In the genomic region with DNA sequence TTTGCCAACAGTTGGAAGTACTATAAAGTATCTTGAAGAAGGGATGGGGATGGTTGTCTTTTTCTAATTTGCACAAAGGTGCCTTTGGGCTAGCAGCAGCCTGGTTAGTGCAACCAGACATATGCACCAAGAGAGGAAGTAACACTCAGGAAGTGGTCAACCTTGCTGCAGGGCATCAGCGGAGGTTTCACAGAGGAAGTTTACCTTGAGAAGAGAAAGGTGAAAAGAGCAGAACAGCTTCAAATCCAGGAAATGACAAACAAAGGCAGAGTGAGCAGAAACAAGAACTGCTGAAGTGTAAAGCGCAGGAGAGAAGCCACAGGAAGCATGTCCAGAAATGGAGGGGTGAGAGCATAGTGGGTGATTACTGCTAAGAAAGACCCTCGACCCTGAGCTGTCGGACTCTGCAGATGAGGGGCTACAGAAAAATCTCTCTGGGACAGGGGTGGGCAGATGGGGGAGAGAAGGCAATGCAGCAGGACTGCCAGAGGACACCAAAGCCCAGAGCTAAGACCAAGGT, we compare ENCODE assay signal across 8 cellular contexts.
DNase-seq lines count a peak whose midpoint lies in the region; ATAC-seq and TF ChIP-seq lines count a peak whose summit lies in the region.

No MANE protein-coding gene starts in this region.

- peaks cover 0 to 38% (median 15%) of the 10 kb centered on the region in 5 donors for H3K36me3 Mint-ChIP-seq in naive thymus-derived CD4-positive, alpha-beta T cell

- TF ChIP-seq POLR2A in heart left ventricle (IDR thresholded peaks at IDR 0.05) (no peak), Raji (IDR thresholded peaks at IDR 0.05; ENCODE audit: insufficient read depth, low read depth, low read length) (peak; percentile 36; the same call in 1 of the 2 replicates)

- H3K4me1 ChIP-seq in heart left ventricle = peaks cover 10 to 91% (median 66%) of the 10 kb centered on the region in 12 donors
- H3K4me1 ChIP-seq in naive thymus-derived CD4-positive, alpha-beta T cell (ENCODE audit: control insufficient read depth in 2 of 2, insufficient read depth in 2 of 2, low read length in 2 of 2) = peaks cover 89 to 92% of the 10 kb centered on the region in 2 donors

- in situ Hi-C loops in astrocyte of the spinal cord (cut with HindIII; ENCODE audit: low sequenced_read_pairs) = no loop called here

- peaks cover 77 to 98% (median 89%) of the 10 kb centered on the region in 7 donors for H3K4me1 Mint-ChIP-seq in naive thymus-derived CD4-positive, alpha-beta T cell

- peak overlapping the region in 11 of 12 donors; percentile 17 to 96 (median 58) for H3K27ac ChIP-seq in heart left ventricle
- peak overlapping the region; percentile 80 for H3K27ac ChIP-seq in naive thymus-derived CD4-positive, alpha-beta T cell (ENCODE audit: low read depth, low read length)

- intact Hi-C loops in heart left ventricle (cut with DNase I) (loop anchor here in 5 of 10 donors (2.0 to 10.0 kb wide), 5 partner anchors 45 to 67 kb away; partner anchors contain the start of gene STK17A (in 3 of the 5)), Right ventricle myocardium inferior (cut with DNase I) (loop anchor here (2.0 kb wide), 1 partner anchor 67 kb away; the partner anchor contains the start of gene STK17A)
- intact Hi-C loops in naive thymus-derived CD4-positive, alpha-beta T cell (cut with micrococcal nuclease) = loop anchor here (1.0 to 10.0 kb wide), 13 partner anchors 9 to 1768 kb away; partner anchors contain the start of genes STK17A (in 2 of the 2), MRPL32 (in 1 of the 2), PSMA2 (in 1 of the 2) and UBE2D4 (in 1 of the 2)

- H3K9me3 ChIP-seq in heart left ventricle = no peaks in the 10 kb centered on the region
- H3K9me3 ChIP-seq in naive thymus-derived CD4-positive, alpha-beta T cell (ENCODE audit: control insufficient read depth in 2 of 3, low read length in 3 of 3) = no peaks in the 10 kb centered on the region

- ATAC-seq in heart left ventricle = peak in 1 of 4 donors; percentile 18
- ATAC-seq in Right ventricle myocardium inferior = no peak
- ATAC-seq in HG03045 (IDR thresholded peaks at IDR 0.05; ENCODE audit: unreplicated experiment) = peak; percentile 60
- peak; percentile 74 for ATAC-seq in naive thymus-derived CD4-positive, alpha-beta T cell

- DNase-seq in heart left ventricle (no peak), Right ventricle myocardium inferior (ENCODE audit: missing footprints) (no peak), astrocyte of the spinal cord (ENCODE audit: low read depth, low spot score) (peak; percentile 41), NCI-H1105 (lab: John Stamatoyannopoulos, UW) (no peak), NCI-H2029 treated with DMSO at 0.1 percent for 48 hours (lab: John Stamatoyannopoulos, UW) (no peak)
- DNase-seq in naive thymus-derived CD4-positive, alpha-beta T cell = peak in 8 of 9 donors; percentile 50 to 88 (median 84)

- TF ChIP-seq CTCF in heart left ventricle (IDR thresholded peaks at IDR 0.05) (no peak), astrocyte of the spinal cord (IDR thresholded peaks at IDR 0.05; ENCODE audit: low read depth, low read length) (no peak)

- peaks cover 0 to 6% (median 0%) of the 10 kb centered on the region in 9 donors for H3K36me3 ChIP-seq in heart left ventricle
- no peaks in the 10 kb centered on the region for H3K36me3 ChIP-seq in naive thymus-derived CD4-positive, alpha-beta T cell (ENCODE audit: control insufficient read depth in 2 of 3, insufficient read depth in 3 of 3, low read length in 3 of 3)

- H3K4me3 Mint-ChIP-seq in naive thymus-derived CD4-positive, alpha-beta T cell = peak overlapping the region; percentile 78 to 91 (median 83)

- 41 to 66% (median 58%) methylated on average over 4 of the region's 4 CpGs for WGBS in heart left ventricle, 4 donors

- H3K9me3 Mint-ChIP-seq in naive thymus-derived CD4-positive, alpha-beta T cell = peaks cover 0 to 6% (median 0%) of the 10 kb centered on the region in 11 donors

- H3K27me3 ChIP-seq in heart left ventricle = no peaks in the 10 kb centered on the region
- H3K27me3 ChIP-seq in naive thymus-derived CD4-positive, alpha-beta T cell (ENCODE audit: control insufficient read depth in 2 of 2, insufficient read depth in 2 of 2, low read length in 2 of 2) = no peaks in the 10 kb centered on the region

- no peaks in the 10 kb centered on the region for H3K27me3 Mint-ChIP-seq in naive thymus-derived CD4-positive, alpha-beta T cell

- H3K4me3 ChIP-seq in heart left ventricle (peak overlapping the region in 1 of 12 donors; percentile 35), astrocyte of the spinal cord (ENCODE audit: low read depth, low read length) (no peak overlapping the region)
- H3K4me3 ChIP-seq in naive thymus-derived CD4-positive, alpha-beta T cell (ENCODE audit: low read length) = peak overlapping the region; percentile 65

- CTCF ChIA-PET in naive thymus-derived CD4-positive, alpha-beta T cell (lab: Charles Lee) = interaction anchor here (0.6 to 7.3 kb wide), 9 partner anchors 10 to 1266 kb away, joined by 3 to 99 read pairs (median 5); partner anchors contain the start of gene STK17A

- peak overlapping the region in 8 of 9 donors; percentile 90 to 100 (median 98) for H3K27ac Mint-ChIP-seq in naive thymus-derived CD4-positive, alpha-beta T cell

- POLR2A ChIA-PET in naive thymus-derived CD4-positive, alpha-beta T cell (lab: Charles Lee) = interaction anchor here (0.6 to 12.4 kb wide), 22 partner anchors 9 to 219 kb away, joined by 3 to 210 read pairs (median 5); partner anchors contain the start of genes BLVRA and STK17A

Comparison
In these comparisons a context has a peak if more than half of its experiments do, and no peak if none do; other contexts are left out.
1. DNase-seq: peak in astrocyte of the spinal cord (single experiment) and naive thymus-derived CD4-positive, alpha-beta T cell (8 of 9); none in heart left ventricle (0 of 5), Right ventricle myocardium inferior (single experiment), NCI-H1105 (single experiment) and NCI-H2029 treated with DMSO at 0.1 percent for 48 hours (single experiment).